ENCODE assay signal across 8 cellular contexts in genomic region chr11:126115820-126116319, GRCh38. TPM values are rescaled to one million over a fixed set of nuclear protein-coding genes. Genes with fewer than 3 reads are reported as not detected.
A peak's percentile ranks its signal among the peaks of the same experiment; 100 is the strongest.
DNase-seq lines count a peak whose midpoint lies in the region; ATAC-seq, FAIRE-seq and TF ChIP-seq lines count a peak whose summit lies in the region.

No MANE protein-coding gene starts in this region.

- peak; percentile 95 for DNase-seq in DMS153 (lab: John Stamatoyannopoulos, UW)
- DNase-seq in NCI-H2196 (lab: John Stamatoyannopoulos, UW; ENCODE audit: unreplicated experiment) = peak; percentile 92
- peak; percentile 91 for DNase-seq in dedifferentiated amniotic fluid mesenchymal stem cell (ENCODE audit: extremely low spot score)
- peak; percentile 85 for DNase-seq in mucosa of gallbladder (ENCODE audit: low spot score)
- no peak for DNase-seq in activated CD4-positive, alpha-beta T cell treated with anti-CD3 and anti-CD28 coated beads, Interleukin-2, amount 50 U/mL, for 48 hours
- DNase-seq in GM12891 (ENCODE audit: insufficient read length, low spot score) = no peak
- no peak for DNase-seq in stimulated activated CD4-positive, alpha-beta T cell treated with anti-CD3 and anti-CD28 coated beads, Interleukin-4, amount 100 ng/mL, for 4 hours

- ATAC-seq in HG03108 (IDR thresholded peaks at IDR 0.05; ENCODE audit: unreplicated experiment) = no peak

- FAIRE-seq in GM12891 (lab: Jason Lieb, UNC) = no peak

- no peak for TF ChIP-seq POLR2A in GM12891 (IDR thresholded peaks at IDR 0.05; ENCODE audit: low read depth, low read length)

TF ChIP-seq in GM12891, 5 proteins besides CTCF, POLR2A, EP300 and RAD21:
- TF ChIP-seq POLR2AphosphoS5 (IDR thresholded peaks at IDR 0.05; ENCODE audit: low read depth, low read length) (no peak), TAF1 (IDR thresholded peaks at IDR 0.05; ENCODE audit: low read depth, low read length) (no peak), POU2F2 (IDR thresholded peaks at IDR 0.05; ENCODE audit: low read depth, low read length) (no peak), PAX5 (IDR thresholded peaks at IDR 0.05; ENCODE audit: insufficient read depth, low read length, severe bottlenecking) (no peak), SPI1 (IDR thresholded peaks at IDR 0.05; ENCODE audit: low read depth, low read length) (no peak)

RNA-seq across cellular contexts. Expression of gene CDON, which starts 53.2 kb away (rescaled TPM):
- total RNA-seq in mucosa of gallbladder = 25.8 TPM
- 0.13 TPM for polyA plus RNA-seq in GM12891 (2012; ENCODE audit: low read depth, missing spikeins)

Comparison
In these comparisons a context has a peak if more than half of its experiments do, and no peak if none do; other contexts are left out.
1. DNase-seq: peak in DMS153 (single experiment), NCI-H2196 (single experiment), dedifferentiated amniotic fluid mesenchymal stem cell (single experiment) and mucosa of gallbladder (single experiment); none in activated CD4-positive, alpha-beta T cell treated with anti-CD3 and anti-CD28 coated beads, Interleukin-2, amount 50 U/mL, for 48 hours (0 of 2), GM12891 (single experiment) and stimulated activated CD4-positive, alpha-beta T cell treated with anti-CD3 and anti-CD28 coated beads, Interleukin-4, amount 100 ng/mL, for 4 hours (0 of 2).